In genomic region chr1:155242805-155243358, GRCh38 we compare ENCODE assay signal across 9 cellular contexts. TPM values are rescaled to one million over a fixed set of nuclear protein-coding genes. Genes with fewer than 3 reads are reported as not detected.
A peak's percentile ranks its signal among the peaks of the same experiment; 100 is the strongest.
DNase-seq lines count a peak whose midpoint lies in the region; ATAC-seq and TF ChIP-seq lines count a peak whose summit lies in the region.
"Had no signal": no experiment of that assay in that cellular context is flagged by ENCODE, and none has a peak within 500 bp of the region (broad histone marks: within the 10 kb centered on the region; RNA-seq: fewer than 3 reads in every experiment).

No MANE protein-coding gene starts in this region.

- peak overlapping the region; percentile 81 for H3K4me3 Mint-ChIP-seq in memory B cell

- peak overlapping the region; percentile 92 for H3K27ac Mint-ChIP-seq in memory B cell

- no peaks in the 10 kb centered on the region for H3K9me3 Mint-ChIP-seq in memory B cell

- TF ChIP-seq EP300 in transverse colon (IDR thresholded peaks at IDR 0.05; ENCODE audit: low read depth) = no peak

- intact Hi-C loops in heart left ventricle (cut with DNase I) = loop anchor here in 4 of 10 donors (5.0 kb wide), 1 partner anchor 36 kb away; the partner anchor contains the start of genes MTX1 (in 4 of the 4) and THBS3 (in 4 of the 4)
- intact Hi-C loops in left cardiac atrium (cut with DNase I) = no loop called here
- intact Hi-C loops in adrenal gland (cut with DNase I) = loop anchor here in 1 of 2 donors (5.0 kb wide), 1 partner anchor 36 kb away; the partner anchor contains the start of genes MTX1 and THBS3
- intact Hi-C loops in transverse colon (cut with DNase I; ENCODE audit: low total_unique reads) = no loop called here
- intact Hi-C loops in sciatic nerve (cut with DNase I) = no loop called here

- TF ChIP-seq POLR2A in heart left ventricle (IDR thresholded peaks at IDR 0.05) = no peak
- TF ChIP-seq POLR2A in adrenal gland (IDR thresholded peaks at IDR 0.05) = no peak
- no peak for TF ChIP-seq POLR2A in transverse colon (IDR thresholded peaks at IDR 0.05)

- H3K27me3 ChIP-seq in heart left ventricle (peaks cover 0 to 4% (median 0%) of the 10 kb centered on the region in 9 donors), adrenal gland (no peaks in the 10 kb centered on the region), transverse colon (no peaks in the 10 kb centered on the region)

- ATAC-seq in heart left ventricle = no peak
- ATAC-seq in left cardiac atrium = no peak
- no peak for ATAC-seq in memory B cell (ENCODE audit: low read depth)
- no peak for ATAC-seq in sciatic nerve

- TF ChIP-seq CTCF in heart left ventricle (IDR thresholded peaks at IDR 0.05) = no peak
- TF ChIP-seq CTCF in adrenal gland (IDR thresholded peaks at IDR 0.05) = no peak
- TF ChIP-seq CTCF in transverse colon (IDR thresholded peaks at IDR 0.05) = no peak

- H3K9me3 ChIP-seq in heart left ventricle = no peaks in the 10 kb centered on the region
- H3K9me3 ChIP-seq in adrenal gland (replicated peaks in 1 of 3) = no peaks in the 10 kb centered on the region
- no peaks in the 10 kb centered on the region for H3K9me3 ChIP-seq in transverse colon

- H3K27me3 Mint-ChIP-seq in memory B cell = no peaks in the 10 kb centered on the region

- peaks cover 5% of the 10 kb centered on the region for H3K36me3 Mint-ChIP-seq in memory B cell

- H3K4me1 ChIP-seq in heart left ventricle (peaks cover 0 to 41% (median 22%) of the 10 kb centered on the region in 12 donors), adrenal gland (replicated peaks in 1 of 2) (peaks cover 20 to 21% of the 10 kb centered on the region in 2 donors), transverse colon (peaks cover 20 to 46% (median 32%) of the 10 kb centered on the region in 4 donors)

- WGBS in heart left ventricle, 4 donors = 83 to 93% (median 91%) methylated on average over 3 of the region's 3 CpGs
- 80 to 100% (median 86%) methylated on average over 2 to 3 of the region's 3 CpGs for WGBS in adrenal gland, 4 donors
- WGBS in transverse colon (ENCODE audit: low coverage in 1 of 2), 2 donors = 49 to 80% methylated on average over 1 to 3 of the region's 3 CpGs

- no peak for DNase-seq in heart left ventricle
- DNase-seq in left cardiac atrium = no peak
- no peak for DNase-seq in adrenal gland
- no peak for DNase-seq in memory B cell (ENCODE audit: low spot score in 2 of 2)
- DNase-seq in transverse colon = no peak
- no peak for DNase-seq in DMS153 treated with DMSO at 0.1 percent for 48 hours (lab: John Stamatoyannopoulos, UW; ENCODE audit: unreplicated experiment)
- no peak for DNase-seq in 8988T
- DNase-seq in sciatic nerve (ENCODE audit: low spot score) = no peak
- DNase-seq: NCI-H2029 had no signal

- H3K27ac ChIP-seq in heart left ventricle (peak overlapping the region in 8 of 12 donors; percentile 86 to 97 (median 91)), adrenal gland (peak overlapping the region in 4 of 5 donors; percentile 9 to 96 (median 86)), transverse colon (peak overlapping the region; percentile 90 to 97 (median 94))

- H3K4me1 Mint-ChIP-seq in memory B cell = peaks cover 25% of the 10 kb centered on the region

- in situ Hi-C loops in transverse colon (cut with MboI; ENCODE audit: low pct_ligation_motif_present in 1 of 4, low pct_unique_long_range_greater_than_20kb in 1 of 4, low sequenced_read_pairs in 3 of 4) = no loop called here

- H3K4me3 ChIP-seq in heart left ventricle (peak overlapping the region in 7 of 12 donors; percentile 65 to 77 (median 67)), adrenal gland (no peak overlapping the region), transverse colon (no peak overlapping the region)

- peaks cover 0 to 29% (median 12%) of the 10 kb centered on the region in 9 donors for H3K36me3 ChIP-seq in heart left ventricle
- peaks cover 0 to 8% of the 10 kb centered on the region in 2 donors for H3K36me3 ChIP-seq in adrenal gland (replicated peaks in 1 of 2)
- H3K36me3 ChIP-seq in transverse colon = no peaks in the 10 kb centered on the region

RNA-seq across cellular contexts. Expression of gene ENTREP3, which starts 12.4 kb away (rescaled TPM):
- total RNA-seq in heart left ventricle (10 to 100 TPM; 10.5 to 24.4 (median 12.8) TPM), left cardiac atrium (10 to 100 TPM; 16.1 to 18.7 TPM), adrenal gland (10 to 100 TPM in 7 of 8 donors, 1 to 10 TPM in 1; 9.1 to 43.0 (median 34.2) TPM), transverse colon (10 to 100 TPM in 3 of 4 donors, 1 to 10 TPM in 1; 9.0 to 21.9 (median 15.7) TPM), sciatic nerve (28.4 TPM)
- polyA plus RNA-seq in heart left ventricle (10 to 100 TPM in 1 of 2 donors, 1 to 10 TPM in 1; 5.1 to 21.6 TPM), adrenal gland (10 to 100 TPM; 10.3 to 26.9 (median 22.7) TPM)

RNA-seq across cellular contexts. Expression of gene SCAMP3, which starts 19.3 kb away (rescaled TPM):
- total RNA-seq in heart left ventricle (10 to 100 TPM; 51.2 to 92.8 (median 65.8) TPM), left cardiac atrium (10 to 100 TPM; 53.6 to 66.4 TPM), adrenal gland (100 to 1,000 TPM in 4 of 8 donors, 10 to 100 TPM in 4; 51.0 to 143 (median 103) TPM), transverse colon (10 to 100 TPM in 3 of 4 donors, 1 to 10 TPM in 1; 7.8 to 61.3 (median 35.2) TPM), sciatic nerve (44.0 TPM)
- polyA plus RNA-seq in heart left ventricle (100 to 1,000 TPM in 1 of 2 donors, 10 to 100 TPM in 1; 53.3 to 123 TPM), adrenal gland (100 to 1,000 TPM in 1 of 3 donors, 10 to 100 TPM in 2; 41.9 to 102 (median 78.0) TPM)

RNA-seq across cellular contexts. Expression of gene CLK2, which starts 30.4 kb away (rescaled TPM):
- total RNA-seq in heart left ventricle (10 to 100 TPM in 8 of 9 donors, 1 to 10 TPM in 1; 9.6 to 26.1 (median 17.2) TPM), left cardiac atrium (10 to 100 TPM; 19.7 to 23.8 TPM), adrenal gland (10 to 100 TPM; 10.7 to 94.2 (median 54.9) TPM), transverse colon (10 to 100 TPM; 31.9 to 92.9 (median 51.5) TPM), sciatic nerve (57.8 TPM)
- polyA plus RNA-seq in heart left ventricle (10 to 100 TPM; 15.9 to 22.8 TPM), adrenal gland (100 to 1,000 TPM in 2 of 3 donors, 10 to 100 TPM in 1; 47.1 to 162 (median 122) TPM)

RNA-seq across cellular contexts. Expression of gene HCN3, which starts 34.4 kb away (rescaled TPM):
- total RNA-seq in heart left ventricle (1 to 10 TPM in 4 of 9 donors, under 1 TPM in 5; 0.49 to 1.7 (median 0.99) TPM), left cardiac atrium (1 to 10 TPM in 1 of 2 donors, under 1 TPM in 1; 0.76 to 1.6 TPM), adrenal gland (1 to 10 TPM; 1.0 to 6.5 (median 3.7) TPM), transverse colon (10 to 100 TPM; 13.0 to 34.0 (median 22.2) TPM), sciatic nerve (8.0 TPM)
- polyA plus RNA-seq in heart left ventricle (1 to 10 TPM; 1.2 to 1.4 TPM), adrenal gland (10 to 100 TPM in 1 of 3 donors, 1 to 10 TPM in 2; 3.1 to 14.5 (median 6.2) TPM)

RNA-seq across cellular contexts. Expression of gene MTX1, which starts 34.4 kb away (rescaled TPM):
- 10 to 100 TPM; 14.1 to 32.2 (median 19.3) TPM for total RNA-seq in heart left ventricle
- polyA plus RNA-seq in heart left ventricle = 10 to 100 TPM; 28.1 to 37.1 TPM
- total RNA-seq in left cardiac atrium = 10 to 100 TPM; 19.7 to 25.5 TPM
- 10 to 100 TPM; 39.2 to 83.8 (median 45.5) TPM for total RNA-seq in adrenal gland
- polyA plus RNA-seq in adrenal gland = 100 to 1,000 TPM in 1 of 3 donors, 10 to 100 TPM in 2; 26.7 to 111 (median 79.8) TPM
- 10 to 100 TPM; 24.3 to 64.0 (median 46.0) TPM for total RNA-seq in transverse colon
- 20.0 TPM for total RNA-seq in sciatic nerve

Comparison
In these comparisons a context has a peak if more than half of its experiments do, and no peak if none do; other contexts are left out.
1. H3K4me3 ChIP-seq: peak in heart left ventricle (7 of 12); none in adrenal gland (0 of 4) and transverse colon (0 of 4).
2. Peak in every context shown above with its lines, with median percentiles within 50 percentile points of each other: H3K27ac ChIP-seq.